Comparison of ENCODE assay signal across 10 cellular contexts in genomic region chr12:9721394-9722092, GRCh38. TPM values are rescaled to one million over a fixed set of nuclear protein-coding genes. Genes with fewer than 3 reads are reported as not detected.
DNase-seq lines count a peak whose midpoint lies in the region; ATAC-seq and TF ChIP-seq lines count a peak whose summit lies in the region.
"Had no signal": no experiment of that assay in that cellular context is flagged by ENCODE, and none has a peak within 500 bp of the region (broad histone marks: within the 10 kb centered on the region; RNA-seq: fewer than 3 reads in every experiment).

No MANE protein-coding gene starts in this region.

- no peak for DNase-seq in activated naive CD8-positive, alpha-beta T cell treated with anti-CD3 and anti-CD28 coated beads, Interleukin-2, amount 50 U/mL, for 24 hours
- DNase-seq in activated naive CD8-positive, alpha-beta T cell treated with anti-CD3 and anti-CD28 coated beads for 36 hours = no peak
- DNase-seq in activated B cell treated with CpG ODN at 0.5 μM for 24 hours = no peak
- no peak for DNase-seq in left colon
- DNase-seq in NCI-H2107 (lab: John Stamatoyannopoulos, UW) = no peak
- DNase-seq in HuH-7.5 (ENCODE audit: low spot score) = no peak
- DNase-seq: SK-N-SH had no signal

- peak; percentile 77 for ATAC-seq in activated naive CD8-positive, alpha-beta T cell treated with anti-CD3 and anti-CD28 coated beads, Interleukin-2, amount 50 U/mL, for 24 hours
- ATAC-seq in HG03108 (IDR thresholded peaks at IDR 0.05; ENCODE audit: unreplicated experiment) = peak; percentile 42
- peak; percentile 85 for ATAC-seq in activated B cell treated with CpG ODN at 0.5 μM for 24 hours (ENCODE audit: low read depth)
- no peak for ATAC-seq in left colon

- intact Hi-C loops in activated B cell treated with CpG ODN at 0.5 μM for 24 hours (cut with micrococcal nuclease) = loop anchor here (1.0 to 2.0 kb wide), 7 partner anchors 8 to 73 kb away; partner anchors contain the start of genes CD69 and CLECL1
- intact Hi-C loops in left colon (cut with DNase I, micrococcal nuclease) = no loop called here

- H3K27ac Mint-ChIP-seq in activated naive CD8-positive, alpha-beta T cell treated with anti-CD3 and anti-CD28 coated beads, Interleukin-2, amount 50 U/mL, for 24 hours = peak overlapping the region; percentile 44
- H3K27ac Mint-ChIP-seq in activated naive CD8-positive, alpha-beta T cell treated with anti-CD3 and anti-CD28 coated beads for 36 hours = no peak overlapping the region
- H3K27ac Mint-ChIP-seq in activated B cell treated with CpG ODN at 0.5 μM for 24 hours = peak overlapping the region; percentile 96

- POLR2A ChIA-PET in activated B cell treated with CpG ODN at 0.5 μM for 24 hours (lab: Charles Lee) = interaction anchor here (0.9 to 4.1 kb wide), 18 partner anchors 10 to 87 kb away, joined by 3 to 127 read pairs (median 7); partner anchors contain the start of genes CD69, CLEC2D and CLECL1

- TF ChIP-seq CTCF in activated B cell treated with CpG ODN at 0.5 μM for 24 hours (IDR thresholded peaks at IDR 0.05) = no peak

- no peaks in the 10 kb centered on the region for H3K36me3 ChIP-seq in urinary bladder (ENCODE audit: insufficient read depth)

- H3K27ac ChIP-seq in urinary bladder (ENCODE audit: low read depth) = peak overlapping the region; percentile 23

- no peaks in the 10 kb centered on the region for H3K9me3 Mint-ChIP-seq in activated naive CD8-positive, alpha-beta T cell treated with anti-CD3 and anti-CD28 coated beads, Interleukin-2, amount 50 U/mL, for 24 hours
- no peaks in the 10 kb centered on the region for H3K9me3 Mint-ChIP-seq in activated naive CD8-positive, alpha-beta T cell treated with anti-CD3 and anti-CD28 coated beads for 36 hours
- H3K9me3 Mint-ChIP-seq in activated B cell treated with CpG ODN at 0.5 μM for 24 hours = peaks cover 2% of the 10 kb centered on the region

- H3K4me3 Mint-ChIP-seq in activated naive CD8-positive, alpha-beta T cell treated with anti-CD3 and anti-CD28 coated beads, Interleukin-2, amount 50 U/mL, for 24 hours = no peak overlapping the region
- no peak overlapping the region for H3K4me3 Mint-ChIP-seq in activated naive CD8-positive, alpha-beta T cell treated with anti-CD3 and anti-CD28 coated beads for 36 hours
- peak overlapping the region; percentile 69 for H3K4me3 Mint-ChIP-seq in activated B cell treated with CpG ODN at 0.5 μM for 24 hours

- no peak overlapping the region for H3K4me3 ChIP-seq in urinary bladder (ENCODE audit: low read depth, low read length)

- WGBS in urinary bladder = 46% methylated on average over 5 of the region's 5 CpGs

- H3K27me3 Mint-ChIP-seq in activated naive CD8-positive, alpha-beta T cell treated with anti-CD3 and anti-CD28 coated beads, Interleukin-2, amount 50 U/mL, for 24 hours = no peaks in the 10 kb centered on the region
- no peaks in the 10 kb centered on the region for H3K27me3 Mint-ChIP-seq in activated naive CD8-positive, alpha-beta T cell treated with anti-CD3 and anti-CD28 coated beads for 36 hours
- H3K27me3 Mint-ChIP-seq in activated B cell treated with CpG ODN at 0.5 μM for 24 hours = no peaks in the 10 kb centered on the region

- peaks cover 8% of the 10 kb centered on the region for H3K36me3 Mint-ChIP-seq in activated naive CD8-positive, alpha-beta T cell treated with anti-CD3 and anti-CD28 coated beads, Interleukin-2, amount 50 U/mL, for 24 hours (ENCODE audit: low read depth)
- peaks cover 3% of the 10 kb centered on the region for H3K36me3 Mint-ChIP-seq in activated naive CD8-positive, alpha-beta T cell treated with anti-CD3 and anti-CD28 coated beads for 36 hours
- peaks cover 62% of the 10 kb centered on the region for H3K36me3 Mint-ChIP-seq in activated B cell treated with CpG ODN at 0.5 μM for 24 hours (ENCODE audit: low read depth)

- CTCF ChIA-PET in activated B cell treated with CpG ODN at 0.5 μM for 24 hours (lab: Charles Lee) = interaction anchor here (0.6 to 2.5 kb wide), 9 partner anchors 10 to 76 kb away, joined by 3 to 16 read pairs (median 3); partner anchors contain the start of gene CLECL1

- H3K4me1 Mint-ChIP-seq in activated naive CD8-positive, alpha-beta T cell treated with anti-CD3 and anti-CD28 coated beads, Interleukin-2, amount 50 U/mL, for 24 hours = peaks cover 48% of the 10 kb centered on the region
- H3K4me1 Mint-ChIP-seq in activated naive CD8-positive, alpha-beta T cell treated with anti-CD3 and anti-CD28 coated beads for 36 hours = peaks cover 23% of the 10 kb centered on the region
- H3K4me1 Mint-ChIP-seq in activated B cell treated with CpG ODN at 0.5 μM for 24 hours = peaks cover 95% of the 10 kb centered on the region

- H3K4me1 ChIP-seq in urinary bladder (ENCODE audit: insufficient read depth) = no peaks in the 10 kb centered on the region

RNA-seq across cellular contexts. Expression of gene CLECL1, which starts 11.4 kb away (rescaled TPM):
- total RNA-seq in activated naive CD8-positive, alpha-beta T cell treated with anti-CD3 and anti-CD28 coated beads for 36 hours = 1 to 10 TPM; 6.4 to 7.0 TPM
- total RNA-seq in activated B cell treated with CpG ODN at 0.5 μM for 24 hours (111 and 115 TPM in 2 replicates), urinary bladder (not detected), left colon (under 1 TPM in 1 of 2 donors, not detected in 1; 0.27 TPM)
- polyA plus RNA-seq in urinary bladder = 0.37 TPM
- total RNA-seq: epithelial cell of proximal tubule had no signal
- polyA plus RNA-seq: SK-N-SH had no signal

RNA-seq across cellular contexts. Expression of gene CD69, which starts 39.2 kb away (rescaled TPM):
- total RNA-seq in activated naive CD8-positive, alpha-beta T cell treated with anti-CD3 and anti-CD28 coated beads for 36 hours = 100 to 1,000 TPM; 143 to 152 TPM
- total RNA-seq in activated B cell treated with CpG ODN at 0.5 μM for 24 hours (23.7 and 26.7 TPM in 2 replicates), urinary bladder (13.7 TPM), left colon (1 to 10 TPM; 2.6 to 3.9 TPM)
- polyA plus RNA-seq in urinary bladder = 7.4 TPM
- polyA plus RNA-seq: SK-N-SH had no signal

RNA-seq across cellular contexts. Expression of gene CLEC2D, which starts 52.0 kb away (rescaled TPM):
- 100 to 1,000 TPM; 270 to 290 TPM for total RNA-seq in activated naive CD8-positive, alpha-beta T cell treated with anti-CD3 and anti-CD28 coated beads for 36 hours
- total RNA-seq in activated B cell treated with CpG ODN at 0.5 μM for 24 hours (437 and 492 TPM in 2 replicates), urinary bladder (31.2 TPM), left colon (1 to 10 TPM; 6.2 to 7.3 TPM)
- 3.4 TPM for polyA plus RNA-seq in urinary bladder

Comparison
In these comparisons a context has a peak if more than half of its experiments do, and no peak if none do; other contexts are left out.
1. RNA of gene CLECL1, which starts 11.4 kb away (total RNA-seq): 111 to 115 TPM in activated B cell treated with CpG ODN at 0.5 μM for 24 hours; 6.4 to 7.0 TPM in activated naive CD8-positive, alpha-beta T cell treated with anti-CD3 and anti-CD28 coated beads for 36 hours, 0.27 TPM in left colon and not detected in urinary bladder (single experiment); every median in the first group is over 10 times any median in the second.